ENCODE assay signal across 31 cellular contexts in the genomic region with DNA sequence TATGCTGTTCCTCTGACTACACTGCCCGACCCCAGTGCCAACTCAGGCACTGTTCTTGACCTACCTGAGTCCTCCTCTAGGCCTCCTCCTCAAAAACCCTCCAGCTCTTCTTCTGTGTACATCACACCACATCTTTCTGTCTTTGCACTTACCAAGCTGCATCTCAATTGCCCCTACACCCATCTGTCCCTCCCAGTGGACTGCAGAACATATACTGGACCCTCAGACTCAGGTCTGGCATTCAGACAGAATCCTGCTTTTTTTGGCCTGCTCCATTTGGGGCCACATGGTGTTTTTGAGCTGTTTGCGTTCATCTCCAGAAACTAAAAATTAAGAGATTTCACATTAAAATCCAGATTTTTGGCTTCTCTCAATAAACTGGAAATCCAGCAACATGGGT. TPM values are rescaled to one million over a fixed set of nuclear protein-coding genes. Genes with fewer than 3 reads are reported as not detected.
DNase-seq lines count a peak whose midpoint lies in the region; ATAC-seq and TF ChIP-seq lines count a peak whose summit lies in the region.
"Had no signal": no experiment of that assay in that cellular context is flagged by ENCODE, and none has a peak within 500 bp of the region (broad histone marks: within the 10 kb centered on the region; RNA-seq: fewer than 3 reads in every experiment).

No MANE protein-coding gene starts in this region.

- TF ChIP-seq EP300 in esophagus muscularis mucosa (IDR thresholded peaks at IDR 0.05): no peak

- no peak for TF ChIP-seq POLR2A in esophagus muscularis mucosa (IDR thresholded peaks at IDR 0.05; ENCODE audit: low read depth)
- no peak for TF ChIP-seq POLR2A in gastrocnemius medialis (IDR thresholded peaks at IDR 0.05)

- no peak overlapping the region for H3K27ac ChIP-seq in CD8-positive, alpha-beta T cell (ENCODE audit: low read depth, low read length)
- H3K27ac ChIP-seq in esophagus muscularis mucosa (replicated peaks in 1 of 4) (peak overlapping the region; percentile 71 to 79 (median 76)), gastrocnemius medialis (peak overlapping the region in 3 of 4 donors; percentile 18 to 47 (median 43)), caudate nucleus (ENCODE audit: low read depth, low read length) (no peak overlapping the region)

- H3K4me1 ChIP-seq in CD8-positive, alpha-beta T cell (ENCODE audit: insufficient read depth, low read length): peaks cover 14% of the 10 kb centered on the region
- H3K4me1 ChIP-seq in Loucy (ENCODE audit: insufficient read depth, low read length, poor library complexity, severe bottlenecking): peaks cover 18% of the 10 kb centered on the region
- peaks cover 17 to 61% (median 53%) of the 10 kb centered on the region in 4 donors for H3K4me1 ChIP-seq in esophagus muscularis mucosa
- peaks cover 6 to 10% of the 10 kb centered on the region in 2 donors for H3K4me1 ChIP-seq in gastrocnemius medialis

- no peak for ATAC-seq in CD8-positive, alpha-beta T cell
- no peak for ATAC-seq in gastrocnemius medialis
- no peak for ATAC-seq in GM18517 (IDR thresholded peaks at IDR 0.05; ENCODE audit: unreplicated experiment)

- no peak overlapping the region for H3K4me3 Mint-ChIP-seq in CD8-positive, alpha-beta T cell
- H3K4me3 Mint-ChIP-seq: activated T-cell treated with anti-CD3 and anti-CD28 coated beads, Interleukin-2, amount 50 U/mL, for 24 hours; endodermal cell; T-helper 2 cell treated with Interferon-gamma antibody and Interleukin-4, amounts not matched to agents 5 μg/mL and 100 μg/mL, for 36 hours; type B pancreatic cell had no signal

- CTCF ChIA-PET in CD8-positive, alpha-beta T cell (lab: Charles Lee): interaction anchor here (0.8 to 1.1 kb wide), 5 partner anchors 34 to 178 kb away, joined by 3 read pairs; no protein-coding TSS in a partner anchor

- peaks cover 2% of the 10 kb centered on the region for H3K27me3 Mint-ChIP-seq in CD8-positive, alpha-beta T cell (ENCODE audit: low read depth)
- H3K27me3 Mint-ChIP-seq: progenitor cell of endocrine pancreas had no signal

- no peak for TF ChIP-seq CTCF in CD8-positive, alpha-beta T cell (IDR thresholded peaks at IDR 0.05)
- TF ChIP-seq CTCF in Loucy (conservative IDR thresholded peaks at IDR 0.05; ENCODE audit: low read length) (no peak), esophagus muscularis mucosa (IDR thresholded peaks at IDR 0.05) (no peak), gastrocnemius medialis (IDR thresholded peaks at IDR 0.05 in 4 of 5, conservative IDR thresholded peaks at IDR 0.05 in 1 of 5) (no peak)

- POLR2A ChIA-PET in CD8-positive, alpha-beta T cell (lab: Charles Lee): interaction anchor here (0.9 kb wide), 1 partner anchor 23 kb away, joined by 3 read pairs; the partner anchor contains the start of gene YWHAB

- H3K4me3 ChIP-seq in CD8-positive, alpha-beta T cell (ENCODE audit: low read depth, low read length): no peak overlapping the region
- H3K4me3 ChIP-seq in Loucy (ENCODE audit: low read length, poor library complexity, severe bottlenecking): no peak overlapping the region
- no peak overlapping the region for H3K4me3 ChIP-seq in esophagus muscularis mucosa
- H3K4me3 ChIP-seq in gastrocnemius medialis: no peak overlapping the region
- H3K4me3 ChIP-seq: adrenal gland, sigmoid colon had no signal

- no peak for DNase-seq in CD8-positive, alpha-beta T cell
- DNase-seq in esophagus muscularis mucosa (ENCODE audit: extremely low spot score) (peak; percentile 81), gastrocnemius medialis (no peak), caudate nucleus (lab: John Stamatoyannopoulos, UW) (no peak), NCI-H510A (lab: John Stamatoyannopoulos, UW) (no peak)
- DNase-seq in stimulated activated naive CD4-positive, alpha-beta T cell (lab: John Stamatoyannopoulos, UW): no peak
- DNase-seq: activated CD4-positive, alpha-beta T cell treated with anti-CD3 and anti-CD28 coated beads for 4 hours; activated gamma-delta T cell; activated T-cell treated with anti-CD3 and anti-CD28 coated beads, Interleukin-2, amount 50 U/mL, for 24 hours; BE2C; cortex of kidney; endodermal cell; foreskin melanocyte; H7; hippocampal formation; KG1; NCI-H1436; NCI-H2081 treated with DMSO at 0.1 percent for 48 hours; NCI-H82; stimulated activated CD4-positive, alpha-beta T cell treated with anti-CD3 and anti-CD28 coated beads, Interleukin-4, amount 100 ng/mL, for 4 hours; stimulated activated naive CD4-positive, alpha-beta T cell treated with Interleukin-2 at 50 U/mL for 16 hours had no signal

- in situ Hi-C loops in gastrocnemius medialis (cut with MboI; ENCODE audit: low sequenced_read_pairs in 4 of 4): loop anchor here in 3 of 4 donors (10.0 kb wide), 2 partner anchors 117 to 177 kb away; partner anchors contain the start of gene KCNK15 (in 2 of the 3)

- intact Hi-C loops in CD8-positive, alpha-beta T cell (cut with DNase I, micrococcal nuclease): no loop called here
- intact Hi-C loops in esophagus muscularis mucosa (cut with DNase I): no loop called here
- intact Hi-C loops in gastrocnemius medialis (cut with DNase I; ENCODE audit: low total_unique reads): no loop called here

- no peak overlapping the region for H3K9ac ChIP-seq in Loucy (ENCODE audit: low read depth, low read length, poor library complexity, severe bottlenecking)

- H3K9me2 ChIP-seq in Loucy (replicated peaks; ENCODE audit: low read depth, low read length): no peaks in the 10 kb centered on the region

- H3K36me3 ChIP-seq in CD8-positive, alpha-beta T cell (ENCODE audit: insufficient read depth, low read length): no peaks in the 10 kb centered on the region
- no peaks in the 10 kb centered on the region for H3K36me3 ChIP-seq in Loucy (ENCODE audit: insufficient read depth, low read length)
- H3K36me3 ChIP-seq in esophagus muscularis mucosa: no peaks in the 10 kb centered on the region
- no peaks in the 10 kb centered on the region for H3K36me3 ChIP-seq in gastrocnemius medialis
- H3K36me3 ChIP-seq: adrenal gland, BE2C, sigmoid colon had no signal

- no peaks in the 10 kb centered on the region for H3K79me2 ChIP-seq in Loucy (ENCODE audit: insufficient read depth, low read length)

- H2AFZ ChIP-seq in Loucy (ENCODE audit: low read length): no peak overlapping the region

- 85% methylated on average over 2 of the region's 2 CpGs for WGBS in esophagus muscularis mucosa

- H3K9me3 Mint-ChIP-seq in CD8-positive, alpha-beta T cell: no peaks in the 10 kb centered on the region
- H3K9me3 Mint-ChIP-seq: activated T-cell treated with anti-CD3 and anti-CD28 coated beads, Interleukin-2, amount 50 U/mL, for 24 hours; endodermal cell; T-helper 2 cell treated with Interferon-gamma antibody and Interleukin-4, amounts not matched to agents 5 μg/mL and 100 μg/mL, for 36 hours; type B pancreatic cell had no signal

- H3K4me1 Mint-ChIP-seq in CD8-positive, alpha-beta T cell (ENCODE audit: low read depth): peaks cover 24% of the 10 kb centered on the region
- H3K4me1 Mint-ChIP-seq: endodermal cell had no signal

- no peaks in the 10 kb centered on the region for H4K20me1 ChIP-seq in Loucy (ENCODE audit: insufficient read depth, low read length, poor library complexity, severe bottlenecking)

- no peaks in the 10 kb centered on the region for H3K27me3 ChIP-seq in CD8-positive, alpha-beta T cell (ENCODE audit: insufficient read depth, low read length)
- H3K27me3 ChIP-seq in Loucy (ENCODE audit: insufficient read depth, low read length, poor library complexity, severe bottlenecking): no peaks in the 10 kb centered on the region
- no peaks in the 10 kb centered on the region for H3K27me3 ChIP-seq in esophagus muscularis mucosa
- no peaks in the 10 kb centered on the region for H3K27me3 ChIP-seq in gastrocnemius medialis
- H3K27me3 ChIP-seq: adrenal gland, BE2C, sigmoid colon had no signal

- H3F3A ChIP-seq in Loucy (ENCODE audit: low read depth): no peaks in the 10 kb centered on the region

- peak overlapping the region; percentile 64 for H3K27ac Mint-ChIP-seq in CD8-positive, alpha-beta T cell
- H3K27ac Mint-ChIP-seq: activated T-cell treated with anti-CD3 and anti-CD28 coated beads, Interleukin-2, amount 50 U/mL, for 24 hours; endodermal cell; T-helper 2 cell treated with Interferon-gamma antibody and Interleukin-4, amounts not matched to agents 5 μg/mL and 100 μg/mL, for 36 hours; type B pancreatic cell had no signal

- peak overlapping the region; percentile 11 for H3K4me2 ChIP-seq in Loucy (ENCODE audit: low read depth, low read length, poor library complexity, severe bottlenecking)

- no peaks in the 10 kb centered on the region for H3K36me3 Mint-ChIP-seq in CD8-positive, alpha-beta T cell
- H3K36me3 Mint-ChIP-seq: type B pancreatic cell had no signal

- H3K9me3 ChIP-seq in CD8-positive, alpha-beta T cell (ENCODE audit: low read length): no peaks in the 10 kb centered on the region
- H3K9me3 ChIP-seq in Loucy (ENCODE audit: insufficient read depth, low read depth, low read length) (no peaks in the 10 kb centered on the region), esophagus muscularis mucosa (no peaks in the 10 kb centered on the region), gastrocnemius medialis (no peaks in the 10 kb centered on the region)
- H3K9me3 ChIP-seq: adrenal gland, BE2C, sigmoid colon had no signal

RNA-seq across cellular contexts. Expression of gene YWHAB, which starts 23.2 kb away (rescaled TPM):
- 100 to 1,000 TPM; 124 to 136 TPM for total RNA-seq in CD8-positive, alpha-beta T cell
- total RNA-seq in esophagus muscularis mucosa: 100 to 1,000 TPM; 121 to 140 (median 130) TPM
- total RNA-seq in gastrocnemius medialis: 10 to 100 TPM; 73.2 to 77.9 (median 75.2) TPM

RNA-seq across cellular contexts. Expression of gene PABPC1L, which starts 47.6 kb away (rescaled TPM):
- total RNA-seq in CD8-positive, alpha-beta T cell: 10 to 100 TPM; 31.9 to 34.0 TPM
- total RNA-seq in esophagus muscularis mucosa: 1 to 10 TPM; 2.0 to 5.9 (median 2.9) TPM
- 1 to 10 TPM in 1 of 4 donors, under 1 TPM in 3; 0.22 to 3.8 (median 0.54) TPM for total RNA-seq in gastrocnemius medialis

RNA-seq across cellular contexts. Expression of gene RIMS4, which starts 51.9 kb away (rescaled TPM):
- not detected for total RNA-seq in CD8-positive, alpha-beta T cell
- total RNA-seq in esophagus muscularis mucosa (1 to 10 TPM; 1.2 to 2.6 (median 1.9) TPM), gastrocnemius medialis (under 1 TPM in 2 of 4 donors, not detected in 2; 0.13 to 0.41 TPM)
- total RNA-seq: bronchial epithelial cell, OCI-LY7, Right ventricle myocardium inferior had no signal

Comparison
In these comparisons a context has a peak if more than half of its experiments do, and no peak if none do; other contexts are left out.
1. H3K27ac ChIP-seq: peak in esophagus muscularis mucosa (4 of 4) and gastrocnemius medialis (3 of 4); none in CD8-positive, alpha-beta T cell (single experiment) and caudate nucleus (single experiment).
2. RNA of gene PABPC1L, which starts 47.6 kb away (total RNA-seq): 31.9 to 34.0 TPM in CD8-positive, alpha-beta T cell; 2.0 to 5.9 TPM in esophagus muscularis mucosa and 0.22 to 3.8 TPM in gastrocnemius medialis; every median in the first group is over 4 times any median in the second.